8 cellular contexts compared by ENCODE assay signal in the genomic region with DNA sequence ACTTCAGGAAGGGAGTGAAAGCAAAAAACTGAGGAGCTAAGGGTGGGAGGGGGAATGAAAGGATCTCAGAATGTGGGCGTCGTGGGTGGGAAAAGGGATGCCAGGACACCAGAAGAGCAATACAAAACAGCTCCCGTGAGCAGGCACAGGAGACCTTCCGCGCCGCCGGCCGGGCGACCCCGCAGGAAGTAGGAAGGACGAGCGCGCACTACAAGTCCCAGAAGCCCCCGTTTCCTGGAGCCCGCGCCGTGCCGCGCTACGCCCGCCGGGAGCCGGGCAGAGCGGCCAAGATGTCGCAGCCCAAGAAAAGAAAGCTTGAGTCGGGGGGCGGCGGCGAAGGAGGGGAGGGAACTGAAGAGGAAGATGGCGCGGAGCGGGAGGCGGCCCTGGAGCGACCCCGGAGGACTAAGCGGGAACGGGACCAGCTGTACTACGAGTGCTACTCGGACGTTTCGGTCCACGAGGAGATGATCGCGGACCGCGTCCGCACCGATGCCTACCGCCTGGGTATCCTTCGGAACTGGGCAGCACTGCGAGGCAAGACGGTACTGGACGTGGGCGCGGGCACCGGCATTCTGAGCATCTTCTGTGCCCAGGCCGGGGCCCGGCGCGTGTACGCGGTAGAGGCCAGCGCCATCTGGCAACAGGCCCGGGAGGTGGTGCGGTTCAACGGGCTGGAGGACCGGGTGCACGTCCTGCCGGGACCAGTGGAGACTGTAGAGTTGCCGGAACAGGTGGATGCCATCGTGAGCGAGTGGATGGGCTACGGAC. TPM values are rescaled to one million over a fixed set of nuclear protein-coding genes. Genes with fewer than 3 reads are reported as not detected.
DNase-seq lines count a peak whose midpoint lies in the region; ATAC-seq and TF ChIP-seq lines count a peak whose summit lies in the region.

A gene (plus strand): TSS at position 249 of the 771 bp plus-strand sequence. CDS start 42 bp downstream, at position 291.

- peaks cover 4% of the 10 kb centered on the region for H3K9me3 Mint-ChIP-seq in progenitor cell of endocrine pancreas (ENCODE audit: low read depth)

- DNase-seq in NCI-H128 (lab: John Stamatoyannopoulos, UW; ENCODE audit: unreplicated experiment) (peak; percentile 50), T-helper 1 cell (peak; percentile 57 to 84 (median 68)), amniotic epithelial cell (ENCODE audit: low read depth) (peak; percentile 74), left cardiac atrium (peak; percentile 87), progenitor cell of endocrine pancreas (ENCODE audit: low spot score, unreplicated experiment) (peak; percentile 65), ureter (ENCODE audit: low spot score) (peak; percentile 89)

- peak within 1 kb of the TSS; percentile 96 for H3K4me3 Mint-ChIP-seq in progenitor cell of endocrine pancreas (ENCODE audit: low read depth)

- TF ChIP-seq CTCF in GM12875 (IDR thresholded peaks at IDR 0.05; ENCODE audit: borderline replicate concordance, insufficient read depth, low read depth, low read length) = no peak
- no peak for TF ChIP-seq CTCF in progenitor cell of endocrine pancreas (IDR thresholded peaks at IDR 0.05; ENCODE audit: unreplicated experiment)

- peaks cover 5% of the 10 kb centered on the region for H3K36me3 Mint-ChIP-seq in progenitor cell of endocrine pancreas (ENCODE audit: insufficient read depth)

- ATAC-seq in HG02759 (IDR thresholded peaks at IDR 0.05; ENCODE audit: unreplicated experiment) = peak; percentile 92
- peak; percentile 96 to 97 for ATAC-seq in left cardiac atrium

- intact Hi-C loops in left cardiac atrium (cut with DNase I) = no loop called here

- no peaks in the 10 kb centered on the region for H3K27me3 Mint-ChIP-seq in progenitor cell of endocrine pancreas

- peaks cover 11% of the 10 kb centered on the region for H3K4me1 Mint-ChIP-seq in progenitor cell of endocrine pancreas (ENCODE audit: low read depth)

- peak within 1 kb of the TSS; percentile 98 for H3K27ac Mint-ChIP-seq in progenitor cell of endocrine pancreas

- peak within 1 kb of the TSS; percentile 92 for H3K4me3 ChIP-seq in GM12875 (ENCODE audit: low read depth, low read length)

RNA-seq across cellular contexts. Expression of the gene that starts here (rescaled TPM):
- total RNA-seq in left cardiac atrium (1 to 10 TPM; 5.1 to 6.1 TPM), progenitor cell of endocrine pancreas (29.0 and 29.3 TPM in 2 replicates), ureter (22.2 TPM)

Comparison
In these comparisons a context has a peak if more than half of its experiments do, and no peak if none do; other contexts are left out.
1. Peak in every context shown above with its lines: DNase-seq, ATAC-seq and H3K4me3 ChIP-seq.